In the genomic region with DNA sequence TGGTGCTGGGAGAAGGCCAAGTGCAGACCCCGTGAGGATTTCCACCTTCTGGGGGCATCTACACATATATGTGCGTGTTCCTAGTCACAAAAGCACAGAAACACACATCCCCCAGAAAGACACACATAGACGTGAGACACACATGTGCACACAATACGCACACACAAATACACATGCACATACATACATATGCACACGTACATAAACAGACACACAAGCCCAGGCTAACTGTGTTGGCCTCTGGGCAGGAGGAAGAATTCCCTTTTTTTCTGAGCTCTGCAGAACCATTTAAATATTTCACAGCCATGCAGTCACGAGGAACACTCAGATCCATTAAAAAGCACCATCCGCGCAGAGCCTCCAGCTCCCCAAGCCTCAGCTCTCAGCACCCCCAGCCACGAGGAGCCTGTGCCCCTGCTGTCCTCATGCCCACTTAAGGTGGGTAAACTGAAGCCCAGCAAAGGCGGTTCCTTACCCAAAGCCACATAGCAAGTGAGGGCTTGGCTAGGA, we compare ENCODE assay signal across 14 cellular contexts. TPM values are rescaled to one million over a fixed set of nuclear protein-coding genes. Genes with fewer than 3 reads are reported as not detected.
DNase-seq lines count a peak whose midpoint lies in the region; ATAC-seq and TF ChIP-seq lines count a peak whose summit lies in the region.
"Had no signal": no experiment of that assay in that cellular context is flagged by ENCODE, and none has a peak within 500 bp of the region (broad histone marks: within the 10 kb centered on the region; RNA-seq: fewer than 3 reads in every experiment).

No MANE protein-coding gene starts in this region.

- peaks cover 20 to 83% (median 35%) of the 10 kb centered on the region in 11 experiments for H3K36me3 ChIP-seq in BLaER1 treated with 17β-estradiol and CSF1 and Interleukin-3, amounts not matched to agents 10 nM and 100 nM
- no peaks in the 10 kb centered on the region for H3K36me3 ChIP-seq in CD8-positive, alpha-beta memory T cell (ENCODE audit: insufficient read depth, low read length)
- H3K36me3 ChIP-seq in osteoblast (ENCODE audit: insufficient read depth, low read length) = peaks cover 2% of the 10 kb centered on the region

- ATAC-seq in GM18868 (IDR thresholded peaks at IDR 0.05; ENCODE audit: unreplicated experiment) = no peak

- H3K4me3 ChIP-seq in BLaER1 treated with 17β-estradiol and CSF1 and Interleukin-3, amounts not matched to agents 10 nM and 100 nM = peak overlapping the region in 2 of 10 experiments; percentile 10 to 94; a peak in 4 of 20 replicates
- H3K4me3 ChIP-seq in CD8-positive, alpha-beta memory T cell (ENCODE audit: low read length) = no peak overlapping the region
- H3K4me3 ChIP-seq in dorsolateral prefrontal cortex (peak overlapping the region in 10 of 59 donors; percentile 0 to 91 (median 16)), osteoblast (ENCODE audit: insufficient read depth, low read length) (no peak overlapping the region)

- POLR2A ChIA-PET in CD8-positive, alpha-beta memory T cell (lab: Charles Lee) = interaction anchor here (1.0 kb wide), 1 partner anchor 64 kb away, joined by 3 read pairs; no protein-coding TSS in a partner anchor

- TF ChIP-seq CTCF in dorsolateral prefrontal cortex (IDR thresholded peaks at IDR 0.05 in 54 of 56, conservative IDR thresholded peaks at IDR 0.05 in 2 of 56; ENCODE audit: low read depth in 1 of 56, partially characterized antibody in 56 of 56) = no peak
- no peak for TF ChIP-seq CTCF in osteoblast (IDR thresholded peaks at IDR 0.05; ENCODE audit: extremely low read depth, low read depth, low read length)
- TF ChIP-seq CTCF in osteocyte (IDR thresholded peaks at IDR 0.05) = no peak

- CTCF ChIA-PET in CD8-positive, alpha-beta memory T cell (lab: Charles Lee) = interaction anchor here (1.1 to 1.9 kb wide), 5 partner anchors 9 to 20 kb away, joined by 3 to 7 read pairs (median 5); no protein-coding TSS in a partner anchor

- peaks cover 62 to 92% (median 67%) of the 10 kb centered on the region in 3 donors for H3K4me1 Mint-ChIP-seq in CD8-positive, alpha-beta memory T cell
- peaks cover 63% of the 10 kb centered on the region for H3K4me1 Mint-ChIP-seq in osteocyte (ENCODE audit: unreplicated experiment)

- H3K4me1 ChIP-seq in BLaER1 treated with 17β-estradiol and CSF1 and Interleukin-3, amounts not matched to agents 10 nM and 100 nM = peaks cover 77 to 96% (median 84%) of the 10 kb centered on the region in 10 experiments
- peaks cover 76% of the 10 kb centered on the region for H3K4me1 ChIP-seq in CD8-positive, alpha-beta memory T cell (ENCODE audit: insufficient read depth, low read length)
- peaks cover 16% of the 10 kb centered on the region for H3K4me1 ChIP-seq in osteoblast (ENCODE audit: insufficient read depth, low read length)

- H3K27ac Mint-ChIP-seq in CD8-positive, alpha-beta memory T cell = peak overlapping the region; percentile 57 to 99 (median 74)
- H3K27ac Mint-ChIP-seq in osteocyte (ENCODE audit: unreplicated experiment) = no peak overlapping the region

- H3K4me2 ChIP-seq in BLaER1 treated with 17β-estradiol and CSF1 and Interleukin-3, amounts not matched to agents 10 nM and 100 nM = peak overlapping the region; percentile 82 to 100 (median 98)
- no peak overlapping the region for H3K4me2 ChIP-seq in osteoblast (ENCODE audit: insufficient read depth, low read length)

- H2AFZ ChIP-seq in osteoblast (ENCODE audit: low read length) = no peak overlapping the region

- no peaks in the 10 kb centered on the region for H3K27me3 ChIP-seq in BLaER1 treated with 17β-estradiol and CSF1 and Interleukin-3, amounts not matched to agents 10 nM and 100 nM
- no peaks in the 10 kb centered on the region for H3K27me3 ChIP-seq in CD8-positive, alpha-beta memory T cell (ENCODE audit: insufficient read depth, low read length, poor library complexity, severe bottlenecking)
- H3K27me3 ChIP-seq in dorsolateral prefrontal cortex = no peaks in the 10 kb centered on the region
- H3K27me3 ChIP-seq in osteoblast (ENCODE audit: insufficient read depth, low read length) = no peaks in the 10 kb centered on the region
- H3K27me3 ChIP-seq: brain microvascular endothelial cell had no signal

- H3K27ac ChIP-seq in BLaER1 treated with 17β-estradiol and CSF1 and Interleukin-3, amounts not matched to agents 10 nM and 100 nM = peak overlapping the region; percentile 52 to 94 (median 75); a peak in 13 of 22 replicates
- no peak overlapping the region for H3K27ac ChIP-seq in CD8-positive, alpha-beta memory T cell (ENCODE audit: low read depth, low read length)
- H3K27ac ChIP-seq in dorsolateral prefrontal cortex (peak overlapping the region in 38 of 59 donors; percentile 6 to 96 (median 59)), osteoblast (ENCODE audit: low read depth, low read length) (no peak overlapping the region)
- H3K27ac ChIP-seq: brain microvascular endothelial cell had no signal

- H3K36me3 Mint-ChIP-seq in CD8-positive, alpha-beta memory T cell = peaks cover 0 to 26% (median 0%) of the 10 kb centered on the region in 3 donors
- H3K36me3 Mint-ChIP-seq in osteocyte (ENCODE audit: unreplicated experiment) = peaks cover 4% of the 10 kb centered on the region

- H3K4me3 Mint-ChIP-seq in CD8-positive, alpha-beta memory T cell = peak overlapping the region in 2 of 7 donors; percentile 59 to 61
- H3K4me3 Mint-ChIP-seq in osteocyte (ENCODE audit: unreplicated experiment) = no peak overlapping the region

- intact Hi-C loops in dorsolateral prefrontal cortex (cut with DNase I) = no loop called here

- H3K9ac ChIP-seq in BLaER1 treated with 17β-estradiol and CSF1 and Interleukin-3, amounts not matched to agents 10 nM and 100 nM = peak overlapping the region; percentile 6 to 97 (median 67); a peak in 16 of 22 replicates

- DNase-seq in CD8-positive, alpha-beta memory T cell = peak in 1 of 5 donors; percentile 26
- no peak for DNase-seq in dorsolateral prefrontal cortex
- DNase-seq in osteoblast (ENCODE audit: insufficient read length, low spot score, missing footprints) = peak; percentile 66
- DNase-seq in osteocyte (ENCODE audit: extremely low spot score, unreplicated experiment) = no peak
- DNase-seq in SW480 (ENCODE audit: low spot score) = no peak
- DNase-seq: brain microvascular endothelial cell; Caco-2; IMR-90; NCI-H345; stimulated activated CD4-positive, alpha-beta T cell treated with anti-CD3 and anti-CD28 coated beads, Interleukin-2, amount 100 ng/mL, for 24 hours; stimulated activated naive CD4-positive, alpha-beta T cell treated with Interleukin-2 at 50 U/mL for 16 hours had no signal

- H3K27me3 Mint-ChIP-seq in CD8-positive, alpha-beta memory T cell = peaks cover 0 to 1% of the 10 kb centered on the region in 2 donors
- no peaks in the 10 kb centered on the region for H3K27me3 Mint-ChIP-seq in osteocyte (ENCODE audit: unreplicated experiment)

- peaks cover 44% of the 10 kb centered on the region for H3K79me2 ChIP-seq in osteoblast (ENCODE audit: insufficient read depth, low read length)

- no peaks in the 10 kb centered on the region for H3K9me3 Mint-ChIP-seq in CD8-positive, alpha-beta memory T cell
- no peaks in the 10 kb centered on the region for H3K9me3 Mint-ChIP-seq in osteocyte (ENCODE audit: unreplicated experiment)

- peaks cover 0 to 86% (median 70%) of the 10 kb centered on the region in 11 experiments; a peak in 15 of 22 replicates for H4K20me1 ChIP-seq in BLaER1 treated with 17β-estradiol and CSF1 and Interleukin-3, amounts not matched to agents 10 nM and 100 nM
- H4K20me1 ChIP-seq in osteoblast (ENCODE audit: insufficient read depth, low read length) = peaks cover 43% of the 10 kb centered on the region

- H3K9me3 ChIP-seq in BLaER1 treated with 17β-estradiol and CSF1 and Interleukin-3, amounts not matched to agents 10 nM and 100 nM (replicated peaks in 1 of 11) = no peaks in the 10 kb centered on the region
- no peaks in the 10 kb centered on the region for H3K9me3 ChIP-seq in CD8-positive, alpha-beta memory T cell (ENCODE audit: low read length)
- H3K9me3 ChIP-seq in osteoblast (ENCODE audit: low read depth, low read length) = no peaks in the 10 kb centered on the region
- H3K9me3 ChIP-seq: Caco-2 had no signal

RNA-seq across cellular contexts. Expression of a gene that starts 5.3 kb away (rescaled TPM):
- 10 to 100 TPM; 59.9 to 62.9 TPM for total RNA-seq in CD8-positive, alpha-beta memory T cell
- 103 TPM for polyA plus RNA-seq in CD8-positive, alpha-beta memory T cell
- total RNA-seq in dorsolateral prefrontal cortex = 10 to 100 TPM; 22.7 to 61.9 (median 33.5) TPM
- 33.6 and 34.7 TPM in 2 replicates for total RNA-seq in osteoblast
- 28.1 and 32.9 TPM in 2 replicates for total RNA-seq in osteocyte

RNA-seq across cellular contexts. Expression of a gene that starts 32.8 kb away (rescaled TPM):
- total RNA-seq in CD8-positive, alpha-beta memory T cell = 10 to 100 TPM; 43.2 to 43.6 TPM
- 66.4 TPM for polyA plus RNA-seq in CD8-positive, alpha-beta memory T cell
- total RNA-seq in dorsolateral prefrontal cortex = 10 to 100 TPM; 22.5 to 60.7 (median 38.7) TPM
- 38.4 and 38.6 TPM in 2 replicates for total RNA-seq in osteoblast
- 35.8 and 42.9 TPM in 2 replicates for total RNA-seq in osteocyte

RNA-seq across cellular contexts. Expression of a gene that starts 55.2 kb away (rescaled TPM):
- total RNA-seq in CD8-positive, alpha-beta memory T cell = under 1 TPM; 0.20 to 0.55 TPM
- not detected for polyA plus RNA-seq in CD8-positive, alpha-beta memory T cell
- total RNA-seq in dorsolateral prefrontal cortex (100 to 1,000 TPM in 119 of 120 experiments, 10 to 100 TPM in 1; 78.8 to 241 (median 176) TPM), osteoblast (not detected in 2 replicates), osteocyte (not detected in 2 replicates)
- total RNA-seq: IMR-90, lung microvascular endothelial cell had no signal
- polyA plus RNA-seq: IMR-90 had no signal

Comparison
In these comparisons a context has a peak if more than half of its experiments do, and no peak if none do; other contexts are left out.
1. H3K27ac ChIP-seq: peak in BLaER1 treated with 17β-estradiol and CSF1 and Interleukin-3, amounts not matched to agents 10 nM and 100 nM (11 of 11) and dorsolateral prefrontal cortex (38 of 59); none in CD8-positive, alpha-beta memory T cell (single experiment) and osteoblast (single experiment).
2. RNA of a gene that starts 55.2 kb away (total RNA-seq): 78.8 to 241 TPM in dorsolateral prefrontal cortex; 0.20 to 0.55 TPM in CD8-positive, alpha-beta memory T cell, not detected in osteoblast and not detected in osteocyte; every median in the first group is over 10 times any median in the second.